9 cellular contexts compared by ENCODE assay signal in genomic region chr14:69807192-69807591, GRCh38. TPM values are rescaled to one million over a fixed set of nuclear protein-coding genes. Genes with fewer than 3 reads are reported as not detected.
"Had no signal": no experiment of that assay in that cellular context is flagged by ENCODE, and none has a peak within 500 bp of the region (broad histone marks: within the 10 kb centered on the region; RNA-seq: fewer than 3 reads in every experiment).

No MANE protein-coding gene starts in this region.

- FAIRE-seq: G401.6, GM12878, GM12891, GM12892, GM18507, GM19239 had no signal

- DNase-seq: GDM1, GF-D8 had no signal

- ATAC-seq: GM12878 had no signal

- H3K4me3 ChIP-seq: GM12878 had no signal

RNA-seq across cellular contexts. Expression of gene SLC10A1, which starts 10.2 kb away (rescaled TPM):
- total RNA-seq: G401, GM12878 had no signal
